ENCODE assay signal across 1 cellular context in genomic region chr7:143256932-143257331, GRCh38.
TF ChIP-seq lines count a peak whose summit lies in the region.

No MANE protein-coding gene starts in this region.

TF ChIP-seq in SK-N-SH treated with all-trans-retinoic acid at 6 μM for 48 hours, 23 proteins besides CTCF, POLR2A, EP300 and RAD21 (continued from another document):
- TF ChIP-seq, protein P1, sequence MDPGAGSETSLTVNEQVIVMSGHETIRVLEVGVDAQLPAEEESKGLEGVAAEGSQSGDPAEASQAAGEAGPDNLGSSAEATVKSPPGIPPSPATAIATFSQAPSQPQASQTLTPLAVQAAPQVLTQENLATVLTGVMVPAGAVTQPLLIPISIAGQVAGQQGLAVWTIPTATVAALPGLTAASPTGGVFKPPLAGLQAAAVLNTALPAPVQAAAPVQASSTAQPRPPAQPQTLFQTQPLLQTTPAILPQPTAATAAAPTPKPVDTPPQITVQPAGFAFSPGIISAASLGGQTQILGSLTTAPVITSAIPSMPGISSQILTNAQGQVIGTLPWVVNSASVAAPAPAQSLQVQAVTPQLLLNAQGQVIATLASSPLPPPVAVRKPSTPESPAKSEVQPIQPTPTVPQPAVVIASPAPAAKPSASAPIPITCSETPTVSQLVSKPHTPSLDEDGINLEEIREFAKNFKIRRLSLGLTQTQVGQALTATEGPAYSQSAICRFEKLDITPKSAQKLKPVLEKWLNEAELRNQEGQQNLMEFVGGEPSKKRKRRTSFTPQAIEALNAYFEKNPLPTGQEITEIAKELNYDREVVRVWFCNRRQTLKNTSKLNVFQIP (CRISPR knock-in tag; IDR thresholded peaks at IDR 0.05; ENCODE audit: borderline replicate concordance, low read depth): no peak
- TF ChIP-seq BACH2 (CRISPR knock-in tag; IDR thresholded peaks at IDR 0.05; ENCODE audit: borderline replicate concordance): no peak
- no peak for TF ChIP-seq ZNF565 (CRISPR knock-in tag; conservative IDR thresholded peaks at IDR 0.05; ENCODE audit: low read depth)
